28 cellular contexts compared by ENCODE assay signal in the genomic region with DNA sequence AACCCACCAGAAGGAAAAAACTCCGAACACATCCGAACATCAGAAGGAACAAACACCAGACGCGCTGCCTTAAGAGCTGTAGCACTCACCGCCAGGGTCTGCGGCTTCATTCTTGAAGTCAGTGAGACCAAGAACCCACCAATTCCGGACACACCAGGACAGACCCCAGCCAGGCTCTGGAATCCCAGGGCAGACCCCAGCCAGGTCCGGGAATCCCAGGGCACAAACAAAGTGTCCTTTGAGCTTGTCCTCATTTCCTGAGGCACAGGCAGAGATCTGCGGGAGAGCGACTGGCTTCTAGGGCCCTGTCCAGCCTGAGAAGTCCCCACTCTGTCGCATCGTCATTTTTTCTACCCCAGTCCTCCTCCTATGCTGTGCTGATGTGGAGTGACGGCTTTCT.
"Had no signal": no experiment of that assay in that cellular context is flagged by ENCODE, and none has a peak within 500 bp of the region (broad histone marks: within the 10 kb centered on the region; RNA-seq: fewer than 3 reads in every experiment).

No MANE protein-coding gene starts in this region.

- H3K4me3 ChIP-seq: ascending aorta, breast epithelium, cardiac muscle cell, colonic mucosa, esophagus squamous epithelium, gastroesophageal sphincter had no signal

- ATAC-seq: gastroesophageal sphincter had no signal

- DNase-seq: activated CD4-positive, alpha-beta memory T cell treated with anti-CD3 and anti-CD28 coated beads, Interleukin-2, amount 10 ng/mL, durations not matched to agents 7 days and 5 days; activated CD4-positive, alpha-beta T cell treated with anti-CD3 and anti-CD28 coated beads for 1 hour; activated CD4-positive, alpha-beta T cell treated with anti-CD3 and anti-CD28 coated beads for 4 hours; activated CD4-positive, alpha-beta T cell treated with anti-CD3 and anti-CD28 coated beads, Interleukin-2, amount 10 ng/mL, durations not matched to agents 7 days and 5 days; activated CD4-positive, alpha-beta T cell treated with anti-CD3 and anti-CD28 coated beads, Interleukin-2, amount 50 U/mL, for 4 hours; activated CD8-positive, alpha-beta memory T cell treated with anti-CD3 and anti-CD28 coated beads for 24 hours; activated effector memory CD4-positive, alpha-beta T cell treated with anti-CD3 and anti-CD28 coated beads, Interleukin-2, amount 50 U/mL, for 16 hours; activated naive CD4-positive, alpha-beta T cell treated with anti-CD3 and anti-CD28 coated beads for 36 hours; activated naive CD8-positive, alpha-beta T cell treated with anti-CD3 and anti-CD28 coated beads, Interleukin-2, amount 10 ng/mL, durations not matched to agents 7 days and 5 days; activated T-cell treated with anti-CD3 and anti-CD28 coated beads, Interleukin-2, amount 50 U/mL, for 48 hours; central memory CD4-positive, alpha-beta T cell; cerebellar nuclear complex; colonic mucosa; effector CD8-positive, alpha-beta T cell; esophagus squamous epithelium; foreskin melanocyte; T-helper 2 cell had no signal

- H3K4me1 Mint-ChIP-seq: activated CD4-positive, alpha-beta memory T cell treated with anti-CD3 and anti-CD28 coated beads, Interleukin-2, amount 10 ng/mL, durations not matched to agents 7 days and 5 days; activated CD4-positive, alpha-beta T cell treated with anti-CD3 and anti-CD28 coated beads, Interleukin-2, amount 10 ng/mL, durations not matched to agents 7 days and 5 days; activated naive CD4-positive, alpha-beta T cell treated with anti-CD3 and anti-CD28 coated beads, Interleukin-2, amount 50 U/mL, for 24 hours; activated naive CD8-positive, alpha-beta T cell treated with anti-CD3 and anti-CD28 coated beads, Interleukin-2, amount 10 ng/mL, durations not matched to agents 7 days and 5 days had no signal

- H3K27ac Mint-ChIP-seq: activated CD4-positive, alpha-beta memory T cell treated with anti-CD3 and anti-CD28 coated beads, Interleukin-2, amount 10 ng/mL, durations not matched to agents 7 days and 5 days; activated CD4-positive, alpha-beta T cell treated with anti-CD3 and anti-CD28 coated beads, Interleukin-2, amount 10 ng/mL, durations not matched to agents 7 days and 5 days; activated naive CD4-positive, alpha-beta T cell treated with anti-CD3 and anti-CD28 coated beads for 36 hours; activated naive CD4-positive, alpha-beta T cell treated with anti-CD3 and anti-CD28 coated beads, Interleukin-2, amount 50 U/mL, for 24 hours; activated naive CD8-positive, alpha-beta T cell treated with anti-CD3 and anti-CD28 coated beads, Interleukin-2, amount 10 ng/mL, durations not matched to agents 7 days and 5 days; activated T-helper 1 cell treated with anti-CD3 and anti-CD28 coated beads, Interleukin-12 subunit alpha, Interleukin-12 subunit beta, Interleukin-2, Interleukin-4 antibody, amounts not matched to agents 30 ng/mL and 10 ng/mL and 1 ng/mL, durations not matched to agents 14 hours and 24 hours and 36 hours; activated T-helper 2 cell treated with anti-CD3 and anti-CD28 coated beads, Interferon-gamma antibody, Interleukin-2, Interleukin-4, amounts not matched to agents 10 μg/mL and 5 μg/mL and 100 μg/mL, durations not matched to agents 14 hours and 24 hours and 36 hours had no signal

- H3K4me3 Mint-ChIP-seq: activated CD4-positive, alpha-beta memory T cell treated with anti-CD3 and anti-CD28 coated beads, Interleukin-2, amount 10 ng/mL, durations not matched to agents 7 days and 5 days; activated CD4-positive, alpha-beta T cell treated with anti-CD3 and anti-CD28 coated beads, Interleukin-2, amount 10 ng/mL, durations not matched to agents 7 days and 5 days; activated naive CD4-positive, alpha-beta T cell treated with anti-CD3 and anti-CD28 coated beads for 36 hours; activated naive CD4-positive, alpha-beta T cell treated with anti-CD3 and anti-CD28 coated beads, Interleukin-2, amount 50 U/mL, for 24 hours; activated naive CD8-positive, alpha-beta T cell treated with anti-CD3 and anti-CD28 coated beads, Interleukin-2, amount 10 ng/mL, durations not matched to agents 7 days and 5 days; activated T-helper 1 cell treated with anti-CD3 and anti-CD28 coated beads, Interleukin-12 subunit alpha, Interleukin-12 subunit beta, Interleukin-2, Interleukin-4 antibody, amounts not matched to agents 30 ng/mL and 10 ng/mL and 1 ng/mL, durations not matched to agents 14 hours and 24 hours and 36 hours; brain had no signal

- H3K36me3 Mint-ChIP-seq: activated naive CD4-positive, alpha-beta T cell treated with anti-CD3 and anti-CD28 coated beads, Interleukin-2, amount 50 U/mL, for 24 hours; activated naive CD8-positive, alpha-beta T cell treated with anti-CD3 and anti-CD28 coated beads, Interleukin-2, amount 10 ng/mL, durations not matched to agents 7 days and 5 days; brain had no signal

- H3K36me3 ChIP-seq: ascending aorta, breast epithelium, cardiac muscle cell, colonic mucosa, esophagus squamous epithelium, gastroesophageal sphincter had no signal

- H3K4me1 ChIP-seq: ascending aorta, breast epithelium, colonic mucosa, gastroesophageal sphincter had no signal

- H3K27ac ChIP-seq: ascending aorta, breast epithelium, cardiac muscle cell, colonic mucosa, epithelial cell of prostate, esophagus squamous epithelium, gastroesophageal sphincter had no signal

- H3K27me3 ChIP-seq: ascending aorta, breast epithelium, cardiac muscle cell, colonic mucosa, esophagus squamous epithelium, gastroesophageal sphincter had no signal

- FAIRE-seq: endometrium, endothelial cell of umbilical vein had no signal

- H3K9me3 Mint-ChIP-seq: activated CD4-positive, alpha-beta memory T cell treated with anti-CD3 and anti-CD28 coated beads, Interleukin-2, amount 10 ng/mL, durations not matched to agents 7 days and 5 days; activated naive CD4-positive, alpha-beta T cell treated with anti-CD3 and anti-CD28 coated beads for 36 hours; activated T-helper 2 cell treated with anti-CD3 and anti-CD28 coated beads, Interferon-gamma antibody, Interleukin-2, Interleukin-4, amounts not matched to agents 10 μg/mL and 5 μg/mL and 100 μg/mL, durations not matched to agents 14 hours and 24 hours and 36 hours had no signal

- H3K27me3 Mint-ChIP-seq: activated CD4-positive, alpha-beta memory T cell treated with anti-CD3 and anti-CD28 coated beads, Interleukin-2, amount 10 ng/mL, durations not matched to agents 7 days and 5 days; activated CD4-positive, alpha-beta T cell treated with anti-CD3 and anti-CD28 coated beads, Interleukin-2, amount 10 ng/mL, durations not matched to agents 7 days and 5 days; activated naive CD4-positive, alpha-beta T cell treated with anti-CD3 and anti-CD28 coated beads, Interleukin-2, amount 50 U/mL, for 24 hours; activated naive CD8-positive, alpha-beta T cell treated with anti-CD3 and anti-CD28 coated beads, Interleukin-2, amount 10 ng/mL, durations not matched to agents 7 days and 5 days had no signal

- H3K9me3 ChIP-seq: ascending aorta, colonic mucosa, esophagus squamous epithelium had no signal
